Comparison of ENCODE assay signal across 8 cellular contexts in genomic region chr14:100065161-100065871, GRCh38. TPM values are rescaled to one million over a fixed set of nuclear protein-coding genes. Genes with fewer than 3 reads are reported as not detected.
DNase-seq lines count a peak whose midpoint lies in the region; ATAC-seq, FAIRE-seq and TF ChIP-seq lines count a peak whose summit lies in the region.

TSS of gene EVL (plus strand) at chr14:100065422. CDS start at chr14:100065501, 79 bp downstream.

- intact Hi-C loops in sciatic nerve (cut with DNase I) = no loop called here

- H3K4me1 ChIP-seq in DND-41 (ENCODE audit: insufficient read depth, low read length) = peaks cover 80% of the 10 kb centered on the region

- H4K20me1 ChIP-seq in DND-41 (ENCODE audit: insufficient read depth, low read length) = no peaks in the 10 kb centered on the region

- no peak within 1 kb of the TSS for H2AFZ ChIP-seq in DND-41 (ENCODE audit: low read depth, low read length)

- H3K36me3 ChIP-seq in DND-41 (ENCODE audit: insufficient read depth, low read length) = peaks cover 33% of the 10 kb centered on the region

- peak within 1 kb of the TSS; percentile 36 to 58 for H3K4me3 ChIP-seq in DND-41 (ENCODE audit: low read depth in 1 of 2, low read length in 2 of 2)
- no peak within 1 kb of the TSS for H3K4me3 ChIP-seq in fibroblast of the aortic adventitia (ENCODE audit: low read depth, low read length)

- peak; percentile 66 for ATAC-seq in DND-41 (ENCODE audit: insufficient read depth, low read depth)
- ATAC-seq in GM21528 (IDR thresholded peaks at IDR 0.05; ENCODE audit: low FRiP score, unreplicated experiment) = peak; percentile 53
- ATAC-seq in sciatic nerve = peak; percentile 51

- no peak for FAIRE-seq in H54 (lab: Jason Lieb, UNC)

- H3K9ac ChIP-seq in DND-41 (ENCODE audit: low read depth, low read length) = peak within 1 kb of the TSS; percentile 78

- H3K27me3 ChIP-seq in DND-41 (ENCODE audit: insufficient read depth, low read length, poor library complexity) = no peaks in the 10 kb centered on the region

- TF ChIP-seq CTCF in DND-41 (IDR thresholded peaks at IDR 0.05; ENCODE audit: borderline replicate concordance, extremely low read depth, low read length, poor library complexity, severe bottlenecking) (no peak), fibroblast of the aortic adventitia (IDR thresholded peaks at IDR 0.05; ENCODE audit: insufficient read depth, low read length) (no peak)

- H3K4me2 ChIP-seq in DND-41 (ENCODE audit: insufficient read depth, low read length) = peak within 1 kb of the TSS; percentile 63

- DNase-seq in DND-41 (peak; percentile 93), M059J (ENCODE audit: low read depth) (no peak), fibroblast of the aortic adventitia (ENCODE audit: low read depth) (no peak), sciatic nerve (ENCODE audit: low spot score) (no peak), NCI-H2081 (lab: John Stamatoyannopoulos, UW) (no peak), H54 (ENCODE audit: insufficient read length, low spot score) (no peak)
- peak in 2 of 3 experiments; percentile 71 for DNase-seq in activated CD8-positive, alpha-beta memory T cell treated with anti-CD3 and anti-CD28 coated beads for 48 hours (ENCODE audit: low read depth in 2 of 3, low spot score in 2 of 3)

- peak within 1 kb of the TSS; percentile 90 for H3K27ac ChIP-seq in DND-41 (ENCODE audit: low read length)

- H3K79me2 ChIP-seq in DND-41 (ENCODE audit: insufficient read depth, low read length) = peaks cover 98% of the 10 kb centered on the region

- TF ChIP-seq POLR2A in H54 (IDR thresholded peaks at IDR 0.05; ENCODE audit: low read depth, low read length) = no peak

- no peaks in the 10 kb centered on the region for H3K9me3 ChIP-seq in DND-41 (ENCODE audit: insufficient read depth, low read length, severe bottlenecking)

RNA-seq across cellular contexts. Expression of gene EVL, which starts in this region (rescaled TPM):
- total RNA-seq in M059J (2014; rRNA removed; shearing (Covaris generic)) = 21.6 and 21.8 TPM in 2 replicates
- total RNA-seq in fibroblast of the aortic adventitia (ENCODE audit: low replicate concordance) (14.4 and 19.5 TPM in 2 replicates), sciatic nerve (87.2 TPM)

Comparison
In these comparisons a context has a peak if more than half of its experiments do, and no peak if none do; other contexts are left out.
1. DNase-seq: peak in DND-41 (single experiment) and activated CD8-positive, alpha-beta memory T cell treated with anti-CD3 and anti-CD28 coated beads for 48 hours (2 of 3); none in M059J (single experiment), fibroblast of the aortic adventitia (single experiment), sciatic nerve (single experiment), NCI-H2081 (0 of 2) and H54 (single experiment).
2. Peak in every context shown above with its lines, with median percentiles within 50 percentile points of each other: ATAC-seq.